Comparison of ENCODE assay signal across 8 cellular contexts in the genomic region with DNA sequence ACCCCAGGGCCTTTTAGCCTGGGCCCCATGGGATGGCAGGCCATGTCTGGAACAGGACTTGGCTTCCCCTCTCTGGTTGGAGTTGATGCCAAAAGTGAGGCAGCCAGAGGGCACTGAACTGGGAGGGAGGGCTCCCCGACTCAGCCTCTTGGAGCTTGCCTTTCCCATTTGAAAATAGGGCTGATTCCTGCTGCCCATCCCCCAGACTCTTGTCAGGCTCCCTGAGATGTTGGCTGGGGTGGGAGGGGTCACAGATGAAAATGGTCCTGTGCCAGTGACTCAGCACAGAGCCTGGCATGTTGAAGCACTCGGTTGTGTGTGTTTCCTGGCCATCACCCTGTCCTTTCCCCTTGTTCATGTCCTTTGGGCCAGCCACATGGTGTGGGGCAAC. TPM values are rescaled to one million over a fixed set of nuclear protein-coding genes. Genes with fewer than 3 reads are reported as not detected.
A peak's percentile ranks its signal among the peaks of the same experiment; 100 is the strongest.
DNase-seq lines count a peak whose midpoint lies in the region; ATAC-seq and TF ChIP-seq lines count a peak whose summit lies in the region.
"Had no signal": no experiment of that assay in that cellular context is flagged by ENCODE, and none has a peak within 500 bp of the region (broad histone marks: within the 10 kb centered on the region; RNA-seq: fewer than 3 reads in every experiment).

No MANE protein-coding gene starts in this region.

- H3K4me1 Mint-ChIP-seq in MCF 10A (ENCODE audit: insufficient read depth, unreplicated experiment): peaks cover 19% of the 10 kb centered on the region
- peaks cover 12% of the 10 kb centered on the region for H3K4me1 Mint-ChIP-seq in CD4-positive, alpha-beta T cell (ENCODE audit: low read depth)

- no peak overlapping the region for H3K4me3 Mint-ChIP-seq in MCF 10A (ENCODE audit: unreplicated experiment)
- no peak overlapping the region for H3K4me3 Mint-ChIP-seq in CD4-positive, alpha-beta T cell
- H3K4me3 Mint-ChIP-seq: activated naive CD8-positive, alpha-beta T cell had no signal

- H3K36me3 Mint-ChIP-seq in MCF 10A (ENCODE audit: insufficient read depth, unreplicated experiment): peaks cover 21% of the 10 kb centered on the region
- H3K36me3 Mint-ChIP-seq in CD4-positive, alpha-beta T cell (ENCODE audit: low read depth): peaks cover 6% of the 10 kb centered on the region
- peaks cover 0 to 10% of the 10 kb centered on the region in 2 donors for H3K36me3 Mint-ChIP-seq in activated naive CD4-positive, alpha-beta T cell treated with anti-CD3 and anti-CD28 coated beads, Interleukin-2, amount 50 U/mL, for 72 hours

- no peaks in the 10 kb centered on the region for H3K27me3 Mint-ChIP-seq in MCF 10A (ENCODE audit: insufficient read depth, unreplicated experiment)
- H3K27me3 Mint-ChIP-seq in CD4-positive, alpha-beta T cell: no peaks in the 10 kb centered on the region
- H3K27me3 Mint-ChIP-seq: activated naive CD8-positive, alpha-beta T cell had no signal

- H3K4me3 ChIP-seq in thoracic aorta: peak overlapping the region; percentile 64

- H3K27ac ChIP-seq in thoracic aorta: peak overlapping the region; percentile 69 to 85
- no peak overlapping the region for H3K27ac ChIP-seq in CD4-positive, alpha-beta T cell (ENCODE audit: low read depth, low read length)

- ATAC-seq in left lobe of liver: peak; percentile 18
- peak; percentile 45 for ATAC-seq in thoracic aorta (ENCODE audit: insufficient number of reproducible peaks, low FRiP score, low read depth)
- ATAC-seq in CD4-positive, alpha-beta T cell (ENCODE audit: poor library complexity): no peak
- ATAC-seq in activated naive CD4-positive, alpha-beta T cell treated with anti-CD3 and anti-CD28 coated beads, Interleukin-2, amount 50 U/mL, for 72 hours: no peak

- H3K9me3 ChIP-seq in thoracic aorta: no peaks in the 10 kb centered on the region
- H3K9me3 ChIP-seq in CD4-positive, alpha-beta T cell (ENCODE audit: control insufficient read depth, low read length): no peaks in the 10 kb centered on the region

- no peaks in the 10 kb centered on the region for H3K27me3 ChIP-seq in thoracic aorta (replicated peaks; ENCODE audit: insufficient read depth)
- H3K27me3 ChIP-seq in CD4-positive, alpha-beta T cell (ENCODE audit: control insufficient read depth, insufficient read depth, low read length): no peaks in the 10 kb centered on the region

- TF ChIP-seq CTCF in MCF 10A (IDR thresholded peaks at IDR 0.05; ENCODE audit: unreplicated experiment) (no peak), thoracic aorta (IDR thresholded peaks at IDR 0.05) (no peak)
- no peak for TF ChIP-seq CTCF in CD4-positive, alpha-beta T cell (IDR thresholded peaks at IDR 0.05)

- POLR2A ChIA-PET in MCF 10A (lab: Yijun Ruan, JAX): interaction anchor here (1.2 to 4.7 kb wide), 2 partner anchors 173 to 338 kb away, joined by 4 to 61 read pairs; a partner anchor contains a TSS
- POLR2A ChIA-PET in CD4-positive, alpha-beta T cell (lab: Charles Lee): interaction anchor here (1.3 kb wide), 2 partner anchors 174 to 176 kb away, joined by 4 to 15 read pairs; no protein-coding TSS in a partner anchor

- H3K36me3 ChIP-seq in thoracic aorta: no peaks in the 10 kb centered on the region

- peak overlapping the region; percentile 6 for H3K27ac Mint-ChIP-seq in MCF 10A (ENCODE audit: low read depth, unreplicated experiment)
- H3K27ac Mint-ChIP-seq in CD4-positive, alpha-beta T cell: no peak overlapping the region
- no peak overlapping the region for H3K27ac Mint-ChIP-seq in activated naive CD4-positive, alpha-beta T cell treated with anti-CD3 and anti-CD28 coated beads, Interleukin-2, amount 50 U/mL, for 72 hours
- H3K27ac Mint-ChIP-seq: activated naive CD8-positive, alpha-beta T cell had no signal

- peaks cover 11 to 43% of the 10 kb centered on the region in 2 donors for H3K4me1 ChIP-seq in thoracic aorta (ENCODE audit: control insufficient read depth in 1 of 2, low read depth in 2 of 2)

- DNase-seq in HT1080 (ENCODE audit: low read depth): peak; percentile 52
- DNase-seq in MCF 10A (ENCODE audit: unreplicated experiment): peak; percentile 79
- DNase-seq in left lobe of liver (ENCODE audit: low spot score): no peak
- DNase-seq in thoracic aorta (ENCODE audit: low spot score): peak; percentile 42
- DNase-seq in CD4-positive, alpha-beta T cell: no peak
- no peak for DNase-seq in activated naive CD4-positive, alpha-beta T cell treated with anti-CD3 and anti-CD28 coated beads, Interleukin-2, amount 50 U/mL, for 72 hours (ENCODE audit: low spot score in 2 of 2)
- no peak for DNase-seq in NCI-H1436 treated with DMSO at 0.1 percent for 48 hours (lab: John Stamatoyannopoulos, UW)

- no TSS peak for BruUV-seq in MCF 10A (replicated peaks; lab: Mats Ljungman, UMichigan)

- no peaks in the 10 kb centered on the region for H3K9me3 Mint-ChIP-seq in MCF 10A (ENCODE audit: unreplicated experiment)
- no peaks in the 10 kb centered on the region for H3K9me3 Mint-ChIP-seq in CD4-positive, alpha-beta T cell
- no peaks in the 10 kb centered on the region for H3K9me3 Mint-ChIP-seq in activated naive CD4-positive, alpha-beta T cell treated with anti-CD3 and anti-CD28 coated beads, Interleukin-2, amount 50 U/mL, for 72 hours

- intact Hi-C loops in MCF 10A (cut with micrococcal nuclease): no loop called here
- intact Hi-C loops in CD4-positive, alpha-beta T cell (cut with DNase I, micrococcal nuclease): loop anchor here in 1 of 2 experiments (5.0 kb wide), 1 partner anchor 277 kb away; no protein-coding TSS in a partner anchor

- CTCF ChIA-PET in MCF 10A (lab: Yijun Ruan, JAX): interaction anchor here (0.6 to 5.4 kb wide), 18 partner anchors 8 to 338 kb away, joined by 3 to 85 read pairs (median 5); a partner anchor contains a TSS
- CTCF ChIA-PET in CD4-positive, alpha-beta T cell (lab: Charles Lee): interaction anchor here (1.9 to 2.0 kb wide), 2 partner anchors 171 to 175 kb away, joined by 27 to 41 read pairs; a partner anchor contains a TSS

RNA-seq across cellular contexts. Expression of a gene that starts 6.6 kb away (rescaled TPM):
- 13.4 and 15.8 TPM in 2 replicates for total RNA-seq in HT1080 (2014; rRNA removed; shearing (Covaris generic))
- polyA plus RNA-seq in HT1080 (2015; cell fraction: cytosol; rRNA removed): 16.0 and 17.2 TPM in 2 replicates
- 15.5 and 22.0 TPM in 2 replicates for polyA plus RNA-seq in HT1080 (2015; cell fraction: nucleus; rRNA removed)
- total RNA-seq in MCF 10A (2022) (20.3 and 25.1 TPM in 2 replicates), left lobe of liver (5.4 TPM), thoracic aorta (10 to 100 TPM in 1 of 2 donors, 1 to 10 TPM in 1; 8.5 to 13.7 TPM)
- total RNA-seq in CD4-positive, alpha-beta T cell: 1 to 10 TPM; 5.5 to 5.8 TPM
- 10 to 100 TPM; 16.3 to 20.4 TPM for total RNA-seq in activated naive CD4-positive, alpha-beta T cell treated with anti-CD3 and anti-CD28 coated beads, Interleukin-2, amount 50 U/mL, for 72 hours

RNA-seq across cellular contexts. Expression of a gene that starts 34.7 kb away (rescaled TPM):
- 0.90 and 1.8 TPM in 2 replicates for total RNA-seq in HT1080 (2014; rRNA removed; shearing (Covaris generic))
- polyA plus RNA-seq in HT1080 (2015; cell fraction: cytosol; rRNA removed): 1.1 and 1.6 TPM in 2 replicates
- 1.6 and 4.9 TPM in 2 replicates for polyA plus RNA-seq in HT1080 (2015; cell fraction: nucleus; rRNA removed)
- total RNA-seq in MCF 10A (2022) (0.54 and 0.96 TPM in 2 replicates), left lobe of liver (0.73 TPM), thoracic aorta (1 to 10 TPM; 1.5 to 3.5 TPM)
- total RNA-seq in CD4-positive, alpha-beta T cell: 1 to 10 TPM; 5.7 to 6.4 TPM
- total RNA-seq in activated naive CD4-positive, alpha-beta T cell treated with anti-CD3 and anti-CD28 coated beads, Interleukin-2, amount 50 U/mL, for 72 hours: 10 to 100 TPM in 1 of 2 donors, 1 to 10 TPM in 1; 3.7 to 11.4 TPM

Comparison
In these comparisons a context has a peak if more than half of its experiments do, and no peak if none do; other contexts are left out.
1. DNase-seq: peak in HT1080 (single experiment), MCF 10A (single experiment) and thoracic aorta (single experiment); none in left lobe of liver (single experiment), CD4-positive, alpha-beta T cell (0 of 10), activated naive CD4-positive, alpha-beta T cell treated with anti-CD3 and anti-CD28 coated beads, Interleukin-2, amount 50 U/mL, for 72 hours (0 of 2) and NCI-H1436 treated with DMSO at 0.1 percent for 48 hours (single experiment).
2. ATAC-seq: peak in left lobe of liver (single experiment) and thoracic aorta (single experiment); none in CD4-positive, alpha-beta T cell (single experiment) and activated naive CD4-positive, alpha-beta T cell treated with anti-CD3 and anti-CD28 coated beads, Interleukin-2, amount 50 U/mL, for 72 hours (0 of 2).